ENCODE assay signal across 14 cellular contexts in genomic region chr6:15754035-15754705, GRCh38.
DNase-seq lines count a peak whose midpoint lies in the region; ATAC-seq, FAIRE-seq and TF ChIP-seq lines count a peak whose summit lies in the region.
"Had no signal": no experiment of that assay in that cellular context is flagged by ENCODE, and none has a peak within 500 bp of the region (broad histone marks: within the 10 kb centered on the region; RNA-seq: fewer than 3 reads in every experiment).

No MANE protein-coding gene starts in this region.

- H3F3A ChIP-seq in GM23248 (ENCODE audit: insufficient read depth), result peaks cover 9% of the 10 kb centered on the region

- no peak for TF ChIP-seq POLR2A in esophagus squamous epithelium (IDR thresholded peaks at IDR 0.05)

- peak overlapping the region in 1 of 2 donors; percentile 73 for H3K27ac Mint-ChIP-seq in stimulated activated naive CD8-positive, alpha-beta T cell treated with anti-CD3 and anti-CD28 coated beads, Interleukin-15, amount 100 ng/mL, for 72 hours
- H3K27ac Mint-ChIP-seq: activated CD8-positive, alpha-beta memory T cell treated with anti-CD3 and anti-CD28 coated beads, Interleukin-2, amount 10 ng/mL, durations not matched to agents 7 days and 5 days had no signal

- H3K4me1 ChIP-seq in GM23248 (ENCODE audit: insufficient read depth) (peaks cover 9% of the 10 kb centered on the region), small intestine (ENCODE audit: control insufficient read depth in 2 of 2, insufficient read depth in 1 of 2, low read depth in 1 of 2, low read length in 1 of 2) (no peaks in the 10 kb centered on the region), esophagus squamous epithelium (peaks cover 0 to 21% (median 3%) of the 10 kb centered on the region in 3 donors)
- H3K4me1 ChIP-seq: pancreas had no signal

- H3K9ac ChIP-seq in GM23248, result no peak overlapping the region

- WGBS in GM23248 (ENCODE audit: low coverage in 1 of 2, low lambda C conversion rate in 2 of 2, missing lambda C conversion rate in 2 of 2), 2 experiments, result 11 to 21% methylated on average over 5 of the region's 5 CpGs
- 65 to 70% (median 70%) methylated on average over 5 of the region's 5 CpGs for WGBS in small intestine, 3 donors
- WGBS in esophagus squamous epithelium, 2 donors, result 70 to 73% methylated on average over 4 to 5 of the region's 5 CpGs

- H3K9me2 ChIP-seq in GM23248 (ENCODE audit: insufficient read depth), result no peaks in the 10 kb centered on the region

- no peak for TF ChIP-seq CTCF in GM20000 (IDR thresholded peaks at IDR 0.05; ENCODE audit: extremely low read depth, missing control alignments)
- no peak for TF ChIP-seq CTCF in esophagus squamous epithelium (IDR thresholded peaks at IDR 0.05)

- peak overlapping the region; percentile 77 for H2AFZ ChIP-seq in GM23248

- no peaks in the 10 kb centered on the region for H3K27me3 Mint-ChIP-seq in stimulated activated naive CD8-positive, alpha-beta T cell treated with anti-CD3 and anti-CD28 coated beads, Interleukin-15, amount 100 ng/mL, for 72 hours
- H3K27me3 Mint-ChIP-seq: activated CD8-positive, alpha-beta memory T cell treated with anti-CD3 and anti-CD28 coated beads, Interleukin-2, amount 10 ng/mL, durations not matched to agents 7 days and 5 days had no signal

- no peaks in the 10 kb centered on the region for H3K79me2 ChIP-seq in GM23248 (ENCODE audit: insufficient read depth)

- H3K27ac ChIP-seq in GM23248, result no peak overlapping the region
- no peak overlapping the region for H3K27ac ChIP-seq in small intestine (ENCODE audit: low read depth in 1 of 2, low read length in 1 of 2)
- no peak overlapping the region for H3K27ac ChIP-seq in esophagus squamous epithelium
- H3K27ac ChIP-seq: pancreas, tibial nerve had no signal

- H3K9me3 ChIP-seq in GM23248 (ENCODE audit: low read depth) (no peaks in the 10 kb centered on the region), small intestine (ENCODE audit: control insufficient read depth, low read depth) (no peaks in the 10 kb centered on the region), esophagus squamous epithelium (no peaks in the 10 kb centered on the region)
- H3K9me3 ChIP-seq: pancreas, tibial nerve had no signal

- no peak for ATAC-seq in stimulated activated naive CD8-positive, alpha-beta T cell treated with anti-CD3 and anti-CD28 coated beads, Interleukin-15, amount 100 ng/mL, for 72 hours
- ATAC-seq: activated CD8-positive, alpha-beta memory T cell treated with anti-CD3 and anti-CD28 coated beads, Interleukin-2, amount 10 ng/mL, durations not matched to agents 7 days and 5 days; left ventricle myocardium superior had no signal

- no peaks in the 10 kb centered on the region for H3K27me3 ChIP-seq in GM23248 (replicated peaks; ENCODE audit: insufficient read depth)
- H3K27me3 ChIP-seq in small intestine (ENCODE audit: control insufficient read depth in 2 of 2, insufficient read depth in 2 of 2, low read length in 2 of 2), result no peaks in the 10 kb centered on the region
- H3K27me3 ChIP-seq in esophagus squamous epithelium, result no peaks in the 10 kb centered on the region
- H3K27me3 ChIP-seq: pancreas, tibial nerve had no signal

- intact Hi-C loops in esophagus squamous epithelium (cut with DNase I), result no loop called here

- no peak for FAIRE-seq in small intestine (lab: Jason Lieb, UNC)
- FAIRE-seq: pancreas had no signal

- no peaks in the 10 kb centered on the region for H4K20me1 ChIP-seq in GM23248 (ENCODE audit: insufficient read depth)

- in situ Hi-C loops in GM23248 (cut with MboI), result no loop called here

- no peaks in the 10 kb centered on the region for H3K9me3 Mint-ChIP-seq in stimulated activated naive CD8-positive, alpha-beta T cell treated with anti-CD3 and anti-CD28 coated beads, Interleukin-15, amount 100 ng/mL, for 72 hours

- H3K4me3 ChIP-seq in GM23248 (no peak overlapping the region), small intestine (ENCODE audit: low read depth in 1 of 2, low read length in 2 of 2) (no peak overlapping the region), esophagus squamous epithelium (no peak overlapping the region)
- H3K4me3 ChIP-seq: pancreas, tibial nerve had no signal

- H3K36me3 ChIP-seq in GM23248 (ENCODE audit: low read depth), result no peaks in the 10 kb centered on the region
- no peaks in the 10 kb centered on the region for H3K36me3 ChIP-seq in small intestine (ENCODE audit: control insufficient read depth in 2 of 2, insufficient read depth in 2 of 2, low read length in 2 of 2)
- H3K36me3 ChIP-seq in esophagus squamous epithelium, result no peaks in the 10 kb centered on the region
- H3K36me3 ChIP-seq: pancreas, tibial nerve had no signal

- H3K4me2 ChIP-seq in GM23248 (ENCODE audit: unreplicated experiment), result no peak overlapping the region

- DNase-seq in GM23248, result peak; percentile 78
- peak; percentile 38 for DNase-seq in NCI-H226
- peak; percentile 61 for DNase-seq in fibroblast of gingiva (ENCODE audit: low read depth)
- peak; percentile 24 for DNase-seq in small intestine
- DNase-seq in GM20000 (ENCODE audit: low spot score), result no peak
- DNase-seq in COLO668 (lab: John Stamatoyannopoulos, UW; ENCODE audit: unreplicated experiment), result no peak
- no peak for DNase-seq in stimulated activated naive CD8-positive, alpha-beta T cell treated with anti-CD3 and anti-CD28 coated beads, Interleukin-15, amount 100 ng/mL, for 72 hours
- no peak for DNase-seq in esophagus squamous epithelium (lab: John Stamatoyannopoulos, UW)
- DNase-seq: activated CD8-positive, alpha-beta memory T cell treated with anti-CD3 and anti-CD28 coated beads, Interleukin-2, amount 10 ng/mL, durations not matched to agents 7 days and 5 days; anterior cingulate cortex; left ventricle myocardium superior; NCI-H1105 treated with DMSO at 0.1 percent for 48 hours; pancreas had no signal

- H3K4me1 Mint-ChIP-seq in stimulated activated naive CD8-positive, alpha-beta T cell treated with anti-CD3 and anti-CD28 coated beads, Interleukin-15, amount 100 ng/mL, for 72 hours, result no peaks in the 10 kb centered on the region
- H3K4me1 Mint-ChIP-seq: activated CD8-positive, alpha-beta memory T cell treated with anti-CD3 and anti-CD28 coated beads, Interleukin-2, amount 10 ng/mL, durations not matched to agents 7 days and 5 days had no signal

- no peak overlapping the region for H3K4me3 Mint-ChIP-seq in stimulated activated naive CD8-positive, alpha-beta T cell treated with anti-CD3 and anti-CD28 coated beads, Interleukin-15, amount 100 ng/mL, for 72 hours
- H3K4me3 Mint-ChIP-seq: activated CD8-positive, alpha-beta memory T cell treated with anti-CD3 and anti-CD28 coated beads, Interleukin-2, amount 10 ng/mL, durations not matched to agents 7 days and 5 days had no signal

Comparison
In these comparisons a context has a peak if more than half of its experiments do, and no peak if none do; other contexts are left out.
1. DNase-seq: peak in GM23248 (single experiment), NCI-H226 (single experiment), fibroblast of gingiva (single experiment) and small intestine (single experiment); none in GM20000 (single experiment), COLO668 (single experiment), stimulated activated naive CD8-positive, alpha-beta T cell treated with anti-CD3 and anti-CD28 coated beads, Interleukin-15, amount 100 ng/mL, for 72 hours (0 of 2) and esophagus squamous epithelium (single experiment).